In genomic region chr1:22380024-22380785, GRCh38 we compare ENCODE assay signal across 1 cellular context.
TF ChIP-seq lines count a peak whose summit lies in the region.

No MANE protein-coding gene starts in this region.

TF ChIP-seq in GM12891, 5 proteins besides CTCF, POLR2A, EP300 and RAD21 (continued from another document):
- TF ChIP-seq POLR2AphosphoS5 (IDR thresholded peaks at IDR 0.05; ENCODE audit: low read depth, low read length): no peak
